In genomic region chr2:190722061-190722759, GRCh38 we compare ENCODE assay signal across 10 cellular contexts.
DNase-seq lines count a peak whose midpoint lies in the region; ATAC-seq, FAIRE-seq and TF ChIP-seq lines count a peak whose summit lies in the region.
"Had no signal": no experiment of that assay in that cellular context is flagged by ENCODE, and none has a peak within 500 bp of the region (broad histone marks: within the 10 kb centered on the region; RNA-seq: fewer than 3 reads in every experiment).

No MANE protein-coding gene starts in this region.

- H3K27ac ChIP-seq in endothelial cell of umbilical vein (ENCODE audit: insufficient read depth, low read depth, low read length), result no peak overlapping the region
- H3K27ac ChIP-seq in GM23248, result no peak overlapping the region
- H3K27ac ChIP-seq in ascending aorta, result no peak overlapping the region
- H3K27ac ChIP-seq in RWPE1, result no peak overlapping the region
- H3K27ac ChIP-seq: brain microvascular endothelial cell had no signal

- peak; percentile 4 for FAIRE-seq in endothelial cell of umbilical vein (lab: Jason Lieb, UNC)

- TF ChIP-seq CTCF in endothelial cell of umbilical vein (IDR thresholded peaks at IDR 0.05; ENCODE audit: extremely low read depth in 1 of 2, insufficient read depth in 1 of 2, low read depth in 1 of 2, low read length in 2 of 2) (no peak), ascending aorta (IDR thresholded peaks at IDR 0.05) (no peak), RWPE1 (conservative IDR thresholded peaks at IDR 0.05; ENCODE audit: low read depth) (no peak)

- H3K4me2 ChIP-seq in endothelial cell of umbilical vein (ENCODE audit: insufficient read depth, low read length), result no peak overlapping the region
- no peak overlapping the region for H3K4me2 ChIP-seq in GM23248 (ENCODE audit: unreplicated experiment)

- H3K9ac ChIP-seq in endothelial cell of umbilical vein (replicated peaks; ENCODE audit: extremely low read depth, insufficient read depth, low read length), result no peak overlapping the region
- no peak overlapping the region for H3K9ac ChIP-seq in GM23248

- H3K36me3 ChIP-seq in endothelial cell of umbilical vein (ENCODE audit: control insufficient read depth in 2 of 2, extremely low read depth in 1 of 2, insufficient read depth in 2 of 2, low read length in 2 of 2) (no peaks in the 10 kb centered on the region), GM23248 (ENCODE audit: low read depth) (no peaks in the 10 kb centered on the region), ascending aorta (no peaks in the 10 kb centered on the region)
- H3K36me3 ChIP-seq: brain microvascular endothelial cell, tibial nerve had no signal

- H3K27me3 ChIP-seq in endothelial cell of umbilical vein (ENCODE audit: control insufficient read depth in 2 of 2, insufficient read depth in 2 of 2, low read length in 2 of 2), result no peaks in the 10 kb centered on the region
- 0 out of 2 replicates have a peak, but pooled peaks cover 6% of the 10 kb centered on the region for H3K27me3 ChIP-seq in GM23248 (replicated peaks; ENCODE audit: insufficient read depth)
- H3K27me3 ChIP-seq in ascending aorta, result no peaks in the 10 kb centered on the region
- H3K27me3 ChIP-seq: brain microvascular endothelial cell, tibial nerve had no signal

- dilution Hi-C loops in endothelial cell of umbilical vein (cut with MboI; ENCODE audit: extremely low pct_ligation_motif_present, low sequenced_read_pairs), result no loop called here

- in situ Hi-C loops in GM23248 (cut with MboI), result no loop called here

- no peaks in the 10 kb centered on the region for H3K9me2 ChIP-seq in GM23248 (ENCODE audit: insufficient read depth)

- TF ChIP-seq POLR2A in endothelial cell of umbilical vein (IDR thresholded peaks at IDR 0.05; ENCODE audit: low read depth, low read length), result no peak

- no peak overlapping the region for H3K4me3 ChIP-seq in endothelial cell of umbilical vein (replicated peaks in 1 of 3; ENCODE audit: insufficient read depth in 1 of 3, low read depth in 1 of 3, low read length in 3 of 3)
- no peak overlapping the region for H3K4me3 ChIP-seq in GM23248
- H3K4me3 ChIP-seq in ascending aorta, result no peak overlapping the region
- H3K4me3 ChIP-seq: tibial nerve had no signal

- H3K79me2 ChIP-seq in endothelial cell of umbilical vein (ENCODE audit: control insufficient read depth, insufficient read depth, low read length) (no peaks in the 10 kb centered on the region), GM23248 (ENCODE audit: insufficient read depth) (no peaks in the 10 kb centered on the region)

- intact Hi-C loops in endothelial cell of umbilical vein (cut with micrococcal nuclease), result no loop called here
- intact Hi-C loops in ascending aorta (cut with DNase I), result no loop called here

- H3K9me3 ChIP-seq in endothelial cell of umbilical vein (replicated peaks; ENCODE audit: control insufficient read depth, insufficient read depth, low read length) (no peaks in the 10 kb centered on the region), GM23248 (ENCODE audit: low read depth) (no peaks in the 10 kb centered on the region), ascending aorta (no peaks in the 10 kb centered on the region)
- H3K9me3 ChIP-seq: tibial nerve had no signal

- DNase-seq in endothelial cell of umbilical vein (ENCODE audit: low read depth, low spot score), result peak; percentile 46
- DNase-seq in GM23248, result no peak
- no peak for DNase-seq in ascending aorta (ENCODE audit: low spot score in 2 of 2)
- DNase-seq in medulla oblongata (ENCODE audit: extremely low spot score), result no peak
- no peak for DNase-seq in RWPE1 (ENCODE audit: low spot score)
- DNase-seq: brain microvascular endothelial cell had no signal

- no TSS peak for BruUV-seq in endothelial cell of umbilical vein (replicated peaks; lab: Mats Ljungman, UMichigan)

- POLR2A ChIA-PET in endothelial cell of umbilical vein (lab: Charles Lee), result no interaction called here
- POLR2A ChIA-PET in RWPE1 (lab: Yijun Ruan, JAX; ENCODE audit: low non-redundant PET), result no interaction called here

- no peaks in the 10 kb centered on the region for H3K9me1 ChIP-seq in endothelial cell of umbilical vein (replicated peaks; ENCODE audit: control insufficient read depth, extremely low read depth, insufficient read depth, low read length)

- peak; percentile 55 for ATAC-seq in GM18867 (IDR thresholded peaks at IDR 0.05; ENCODE audit: unreplicated experiment)
- ATAC-seq in GM21423 (IDR thresholded peaks at IDR 0.05; ENCODE audit: unreplicated experiment), result peak; percentile 53
- ATAC-seq in HG03280 (IDR thresholded peaks at IDR 0.05; ENCODE audit: unreplicated experiment), result peak; percentile 59

- CTCF ChIA-PET in endothelial cell of umbilical vein (lab: Charles Lee), result no interaction called here
- CTCF ChIA-PET in RWPE1 (lab: Yijun Ruan, JAX), result no interaction called here

- no peaks in the 10 kb centered on the region for H4K20me1 ChIP-seq in endothelial cell of umbilical vein (replicated peaks; ENCODE audit: control insufficient read depth, extremely low read depth, insufficient read depth, low read length)
- H4K20me1 ChIP-seq in GM23248 (ENCODE audit: insufficient read depth), result no peaks in the 10 kb centered on the region

- H3F3A ChIP-seq in GM23248 (ENCODE audit: insufficient read depth), result no peaks in the 10 kb centered on the region

- H2AFZ ChIP-seq in endothelial cell of umbilical vein (ENCODE audit: low read depth, low read length) (no peak overlapping the region), GM23248 (no peak overlapping the region)

- H3K4me1 ChIP-seq in endothelial cell of umbilical vein (ENCODE audit: control insufficient read depth, extremely low read depth, insufficient read depth, low read length) (peaks cover 42% of the 10 kb centered on the region), GM23248 (ENCODE audit: insufficient read depth) (peaks cover 11% of the 10 kb centered on the region), ascending aorta (peaks cover 0 to 7% of the 10 kb centered on the region in 2 donors)

- WGBS in GM23248 (ENCODE audit: low coverage in 1 of 2, low lambda C conversion rate in 2 of 2, missing lambda C conversion rate in 2 of 2), 2 experiments, result 90 to 91% methylated on average over 4 of the region's 4 CpGs

TF ChIP-seq in endothelial cell of umbilical vein, 7 proteins besides CTCF, POLR2A, EP300 and RAD21:
- TF ChIP-seq JUN (IDR thresholded peaks at IDR 0.05; ENCODE audit: borderline replicate concordance, insufficient read depth, insufficient read length, low read depth) (peak; percentile 49), MAX (IDR thresholded peaks at IDR 0.05; ENCODE audit: insufficient read depth, insufficient read length) (no peak), FOS (IDR thresholded peaks at IDR 0.05; ENCODE audit: borderline replicate concordance, insufficient read depth, low read length) (peak; percentile 25), MYC (IDR thresholded peaks at IDR 0.05; ENCODE audit: low read depth, low read length) (no peak)
